ENCODE assay signal across 1 cellular context in the genomic region with DNA sequence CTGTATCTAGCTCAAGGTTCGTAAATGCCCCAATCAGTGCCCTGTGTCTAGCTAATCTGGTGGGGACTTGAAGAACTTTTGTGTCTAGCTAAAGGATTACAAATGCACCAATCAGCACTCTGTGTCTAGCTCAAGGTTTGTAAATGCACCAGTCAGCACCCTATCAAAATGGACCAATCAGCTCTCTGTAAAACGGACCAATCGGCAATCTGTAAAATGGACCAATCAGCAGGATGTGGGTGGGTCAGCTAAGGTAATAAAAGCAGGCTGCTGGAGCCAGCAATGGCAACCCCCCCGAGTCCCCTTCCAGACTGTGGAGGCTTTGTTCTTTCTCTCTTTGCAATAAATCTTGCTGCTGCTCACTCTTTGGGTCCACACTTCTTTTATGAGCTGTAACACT. TPM values are rescaled to one million over a fixed set of nuclear protein-coding genes. Genes with fewer than 3 reads are reported as not detected.
"Had no signal": no experiment of that assay in that cellular context is flagged by ENCODE, and none has a peak within 500 bp of the region (broad histone marks: within the 10 kb centered on the region; RNA-seq: fewer than 3 reads in every experiment).

No MANE protein-coding gene starts in this region.

RNA-seq across cellular contexts. Expression of gene ARHGEF25, which starts 45.2 kb away (rescaled TPM):
- total RNA-seq: OCI-LY7 had no signal

RNA-seq across cellular contexts. Expression of gene DTX3, which starts 51.8 kb away (rescaled TPM):
- total RNA-seq: OCI-LY7 had no signal
